ENCODE assay signal across 6 cellular contexts in genomic region chr16:65829076-65829475, GRCh38.
"Had no signal": no experiment of that assay in that cellular context is flagged by ENCODE, and none has a peak within 500 bp of the region (broad histone marks: within the 10 kb centered on the region; RNA-seq: fewer than 3 reads in every experiment).

No MANE protein-coding gene starts in this region.

- H3K9me3 ChIP-seq: HAP-1 had no signal

- H3K27ac ChIP-seq: GM23248, HL-60 had no signal

- H3K4me1 ChIP-seq: HAP-1 had no signal

- H3K4me3 ChIP-seq: GM23248, HAP-1 had no signal

- H3K36me3 ChIP-seq: HAP-1 had no signal

- H2AFZ ChIP-seq: GM23248 had no signal

- H3K9ac ChIP-seq: GM23248 had no signal

- DNase-seq: GM23248, GOT3, H7, HFFc6 had no signal
